ENCODE assay signal across 7 cellular contexts in genomic region chr1:43453442-43454269, GRCh38. TPM values are rescaled to one million over a fixed set of nuclear protein-coding genes. Genes with fewer than 3 reads are reported as not detected.
DNase-seq lines count a peak whose midpoint lies in the region; ATAC-seq and TF ChIP-seq lines count a peak whose summit lies in the region.

A gene with protein sequence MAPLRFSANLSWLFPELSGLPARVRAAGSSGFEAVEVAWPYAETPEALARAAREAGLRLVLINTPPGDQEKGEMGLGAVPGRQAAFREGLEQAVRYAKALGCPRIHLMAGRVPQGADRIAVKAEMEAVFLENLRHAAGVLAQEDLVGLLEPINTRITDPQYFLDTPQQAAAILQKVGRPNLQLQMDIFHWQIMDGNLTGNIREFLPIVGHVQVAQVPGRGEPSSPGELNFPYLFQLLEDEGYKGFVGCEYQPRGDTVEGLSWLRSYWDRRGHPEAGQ (minus strand): TSS chr1:43453931. CDS start chr1:43453793, 138 bp downstream.

- H2AFZ ChIP-seq in hepatocyte, result peak within 1 kb of the TSS; percentile 61

- peak within 1 kb of the TSS; percentile 89 for H3K27ac ChIP-seq in hepatocyte
- peak within 1 kb of the TSS; percentile 87 for H3K27ac ChIP-seq in rectal smooth muscle tissue (ENCODE audit: low read depth, low read length)
- peak within 1 kb of the TSS; percentile 44 to 69 for H3K27ac ChIP-seq in aorta (ENCODE audit: low read depth in 1 of 2, low read length in 2 of 2)

- H3K79me2 ChIP-seq in hepatocyte, result no peaks in the 10 kb centered on the region

- WGBS in hepatocyte (ENCODE audit: low lambda C conversion rate, missing lambda C conversion rate), result 1% methylated on average over 45 of the region's 87 CpGs
- 0 to 1% methylated on average over 70 to 87 of the region's 87 CpGs for WGBS in aorta, 2 donors

- H3K9me3 ChIP-seq in hepatocyte (ENCODE audit: low read depth), result no peaks in the 10 kb centered on the region
- H3K9me3 ChIP-seq in aorta (ENCODE audit: control insufficient read depth, low read length), result no peaks in the 10 kb centered on the region

- intact Hi-C loops in aorta (cut with DNase I), result no loop called here

- TF ChIP-seq CTCF in hepatocyte (IDR thresholded peaks at IDR 0.05; ENCODE audit: poor library complexity), result no peak

- ATAC-seq in GM18511 (IDR thresholded peaks at IDR 0.05; ENCODE audit: unreplicated experiment) (peak; percentile 53), aorta (ENCODE audit: low FRiP score) (peak; percentile 90)

- H3K4me2 ChIP-seq in hepatocyte, result peak within 1 kb of the TSS; percentile 75

- no peaks in the 10 kb centered on the region for H4K20me1 ChIP-seq in hepatocyte (ENCODE audit: insufficient read depth, poor library complexity, severe bottlenecking)

- H3K4me1 ChIP-seq in hepatocyte (ENCODE audit: insufficient read depth) (peaks cover 11% of the 10 kb centered on the region), rectal smooth muscle tissue (ENCODE audit: control insufficient read depth, insufficient read depth, low read length) (peaks cover 9% of the 10 kb centered on the region), aorta (ENCODE audit: control insufficient read depth in 1 of 2, insufficient read depth in 2 of 2, low read length in 2 of 2) (no peaks in the 10 kb centered on the region)

- H3K9me2 ChIP-seq in hepatocyte (replicated peaks; ENCODE audit: insufficient read depth), result no peaks in the 10 kb centered on the region

- H3K4me3 ChIP-seq in hepatocyte (peak within 1 kb of the TSS; percentile 39), rectal smooth muscle tissue (ENCODE audit: low read length) (peak within 1 kb of the TSS; percentile 71), aorta (ENCODE audit: low read length in 2 of 2) (peak within 1 kb of the TSS; percentile 61 to 70)

- H3K9ac ChIP-seq in rectal smooth muscle tissue (ENCODE audit: low read length), result peak within 1 kb of the TSS; percentile 3

- no peaks in the 10 kb centered on the region for H3K27me3 ChIP-seq in hepatocyte
- H3K27me3 ChIP-seq in rectal smooth muscle tissue (ENCODE audit: control insufficient read depth, insufficient read depth, low read length), result no peaks in the 10 kb centered on the region
- no peaks in the 10 kb centered on the region for H3K27me3 ChIP-seq in aorta (ENCODE audit: control insufficient read depth in 1 of 2, insufficient read depth in 2 of 2, low read length in 1 of 2)

- no peaks in the 10 kb centered on the region for H3K36me3 ChIP-seq in hepatocyte (replicated peaks; ENCODE audit: insufficient read depth, low read depth)
- peaks cover 29% of the 10 kb centered on the region for H3K36me3 ChIP-seq in rectal smooth muscle tissue (ENCODE audit: control insufficient read depth, insufficient read depth, low read length)
- peaks cover 0 to 4% of the 10 kb centered on the region in 2 donors for H3K36me3 ChIP-seq in aorta (ENCODE audit: control insufficient read depth in 1 of 2, insufficient read depth in 2 of 2, low read length in 1 of 2)

- DNase-seq in NCI-H1105 treated with DMSO at 0.1 percent for 48 hours (lab: John Stamatoyannopoulos, UW) (peak; percentile 86), T-helper 9 cell (peak; percentile 50), astrocyte of the hippocampus (ENCODE audit: low read depth, low spot score) (peak; percentile 93), hepatocyte (ENCODE audit: low spot score) (peak; percentile 92), aorta (peak; percentile 93)

RNA-seq across cellular contexts. Expression of the gene that starts here (rescaled TPM):
- total RNA-seq in hepatocyte (25.9 and 37.5 TPM in 2 replicates), aorta (10 to 100 TPM; 38.0 to 63.3 TPM)
- polyA plus RNA-seq in hepatocyte (30.7 and 31.4 TPM in 2 replicates), aorta (100 to 1,000 TPM in 1 of 2 donors, 10 to 100 TPM in 1; 63.9 to 190 TPM)

Comparison
In these comparisons a context has a peak if more than half of its experiments do, and no peak if none do; other contexts are left out.
1. Peak in every context shown above with its lines: DNase-seq, ATAC-seq, H3K4me3 ChIP-seq and H3K27ac ChIP-seq.